Comparison of ENCODE assay signal across 25 cellular contexts in the genomic region with DNA sequence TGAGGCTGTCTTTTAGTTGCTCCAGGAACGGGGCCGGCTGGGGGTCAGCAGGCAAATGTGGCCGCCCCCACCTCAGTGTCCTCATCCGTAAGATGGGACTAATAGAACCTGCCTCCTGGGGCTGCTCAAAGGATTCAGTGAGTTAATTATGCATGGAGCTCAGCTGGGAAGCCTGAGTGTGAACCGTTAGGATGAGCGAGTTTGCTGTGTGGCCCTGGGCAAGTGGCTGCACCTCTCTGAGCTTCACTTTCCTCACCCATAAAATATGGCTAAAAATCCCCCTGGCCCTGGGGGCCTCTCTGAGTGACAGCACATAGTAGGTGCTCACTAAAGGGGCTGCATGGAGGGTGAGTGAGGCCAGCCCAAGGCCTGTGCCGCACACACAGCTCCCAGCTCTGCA. TPM values are rescaled to one million over a fixed set of nuclear protein-coding genes. Genes with fewer than 3 reads are reported as not detected.
DNase-seq lines count a peak whose midpoint lies in the region; ATAC-seq, FAIRE-seq and TF ChIP-seq lines count a peak whose summit lies in the region.
"Had no signal": no experiment of that assay in that cellular context is flagged by ENCODE, and none has a peak within 500 bp of the region (broad histone marks: within the 10 kb centered on the region; RNA-seq: fewer than 3 reads in every experiment).

No MANE protein-coding gene starts in this region.

- TF ChIP-seq POLR2A in A549 (IDR thresholded peaks at IDR 0.05; ENCODE audit: low read length) (no peak), H1 (IDR thresholded peaks at IDR 0.05; ENCODE audit: control extremely low read depth in 1 of 2, low read depth in 2 of 2, low read length in 2 of 2) (no peak)

- no peaks in the 10 kb centered on the region for H3K9me3 ChIP-seq in A549
- no peaks in the 10 kb centered on the region for H3K9me3 ChIP-seq in H1 (ENCODE audit: insufficient read depth in 2 of 2, low read depth in 1 of 2, low read length in 1 of 2)
- H3K9me3 ChIP-seq in aorta (ENCODE audit: control insufficient read depth, low read length) = no peaks in the 10 kb centered on the region
- H3K9me3 ChIP-seq: BE2C; BLaER1 treated with 17β-estradiol and CSF1 and Interleukin-3, amounts not matched to agents 10 nM and 100 nM had no signal

- no peak overlapping the region for H2BK5ac ChIP-seq in H1 (ENCODE audit: low read depth, low read length)

- H3K27ac ChIP-seq in A549 = no peak overlapping the region
- H3K27ac ChIP-seq in H1 (ENCODE audit: low read depth, low read length) = no peak overlapping the region
- H3K27ac ChIP-seq in aorta (ENCODE audit: low read depth in 1 of 2, low read length in 2 of 2) = no peak overlapping the region
- H3K27ac ChIP-seq: 22Rv1; BLaER1 treated with 17β-estradiol and CSF1 and Interleukin-3, amounts not matched to agents 10 nM and 100 nM; GM23248 had no signal

- no peak overlapping the region for H4K5ac ChIP-seq in H1 (ENCODE audit: insufficient read length, low read depth, low read length)

- no peak overlapping the region for H3K9ac ChIP-seq in H1 (replicated peaks in 1 of 4; ENCODE audit: extremely low read depth in 1 of 4, low read depth in 3 of 4, low read length in 3 of 4)
- H3K9ac ChIP-seq: BLaER1 treated with 17β-estradiol and CSF1 and Interleukin-3, amounts not matched to agents 10 nM and 100 nM; GM23248 had no signal

- H2BK20ac ChIP-seq in H1 (ENCODE audit: low read length) = no peak overlapping the region

- 92% methylated on average over 7 of the region's 7 CpGs for WGBS in A549 (ENCODE audit: missing lambda C conversion rate)
- 94% methylated on average over 7 of the region's 7 CpGs; no CpG with 5 or more reads in 1 of the 2 experiments for WGBS in H1 (ENCODE audit: extremely low coverage in 1 of 2, insufficient coverage in 1 of 2, insufficient read length in 1 of 2, insufficient replicate concordance in 2 of 2, low coverage in 1 of 2, low lambda C conversion rate in 2 of 2, missing lambda C conversion rate in 1 of 2), 2 experiments
- 96 to 97% methylated on average over 7 of the region's 7 CpGs for WGBS in aorta, 2 donors

- TF ChIP-seq RAD21 in A549 (conservative IDR thresholded peaks at IDR 0.05 in 1 of 2, IDR thresholded peaks at IDR 0.05 in 1 of 2) (no peak), H1 (IDR thresholded peaks at IDR 0.05 in 1 of 2, conservative IDR thresholded peaks at IDR 0.05 in 1 of 2; ENCODE audit: low read depth in 2 of 2, low read length in 2 of 2) (no peak)

- H3K4me2 ChIP-seq in A549 = no peak overlapping the region
- no peak overlapping the region for H3K4me2 ChIP-seq in H1 (ENCODE audit: insufficient read depth in 1 of 2, low read depth in 2 of 2, low read length in 2 of 2)
- H3K4me2 ChIP-seq: BLaER1 treated with 17β-estradiol and CSF1 and Interleukin-3, amounts not matched to agents 10 nM and 100 nM had no signal

- peaks cover 0 to 2% of the 10 kb centered on the region in 2 experiments for H4K20me1 ChIP-seq in H1 (replicated peaks in 1 of 2; ENCODE audit: control insufficient read depth in 1 of 2, insufficient read depth in 2 of 2, low read length in 2 of 2)

- H3K27me3 ChIP-seq in H1 (replicated peaks in 1 of 4; ENCODE audit: control insufficient read depth in 3 of 4, extremely low read depth in 1 of 4, insufficient read depth in 3 of 4, low read length in 3 of 4) (no peaks in the 10 kb centered on the region), aorta (ENCODE audit: control insufficient read depth in 1 of 2, insufficient read depth in 2 of 2, low read length in 1 of 2) (no peaks in the 10 kb centered on the region)
- H3K27me3 ChIP-seq: BE2C; BLaER1 treated with 17β-estradiol and CSF1 and Interleukin-3, amounts not matched to agents 10 nM and 100 nM had no signal

- no peak overlapping the region for H3K4me3 Mint-ChIP-seq in T-helper 2 cell treated with Interferon-gamma antibody and Interleukin-4, amounts not matched to agents 5 μg/mL and 100 μg/mL, for 36 hours
- H3K4me3 Mint-ChIP-seq: CD14-positive monocyte; CD4-positive, alpha-beta T cell; CD8-positive, alpha-beta memory T cell; H9 had no signal

- H2BK15ac ChIP-seq in H1 (ENCODE audit: low read length) = no peak overlapping the region

- H4K8ac ChIP-seq in H1 (ENCODE audit: extremely low read depth, insufficient read depth, low read length) = no peak overlapping the region

- H2BK12ac ChIP-seq in H1 (ENCODE audit: low read depth, low read length) = no peak overlapping the region

- H3K79me1 ChIP-seq in H1 (ENCODE audit: low read depth, low read length) = no peaks in the 10 kb centered on the region

- H3K23me2 ChIP-seq in H1 (ENCODE audit: low read depth, low read length) = no peaks in the 10 kb centered on the region

- no peaks in the 10 kb centered on the region for H3K36me3 Mint-ChIP-seq in T-helper 2 cell treated with Interferon-gamma antibody and Interleukin-4, amounts not matched to agents 5 μg/mL and 100 μg/mL, for 36 hours (ENCODE audit: low read depth)
- H3K36me3 Mint-ChIP-seq: CD14-positive monocyte; CD8-positive, alpha-beta memory T cell had no signal

- H3K18ac ChIP-seq in H1 (ENCODE audit: extremely low read depth, low read length) = no peak overlapping the region

- no peak for FAIRE-seq in A549 (lab: Jason Lieb, UNC)
- no peak for FAIRE-seq in H1 (lab: Jason Lieb, UNC)
- FAIRE-seq: A204.1, D721Med, GM12878 had no signal

- H3K56ac ChIP-seq in H1 (replicated peaks; ENCODE audit: insufficient read length, low read depth, low read length) = no peak overlapping the region

- H3K27me3 Mint-ChIP-seq in T-helper 2 cell treated with Interferon-gamma antibody and Interleukin-4, amounts not matched to agents 5 μg/mL and 100 μg/mL, for 36 hours (ENCODE audit: low read depth) = peaks cover 11% of the 10 kb centered on the region

- H2BK120ac ChIP-seq in H1 (replicated peaks; ENCODE audit: low read depth, low read length) = no peak overlapping the region

- H3K4ac ChIP-seq in H1 (replicated peaks; ENCODE audit: insufficient read length, low read depth, low read length) = no peak overlapping the region

- peak; percentile 69 for DNase-seq in NCI-H524 treated with DMSO at 0.1 percent for 48 hours (lab: John Stamatoyannopoulos, UW)
- DNase-seq in NCI-H524 (lab: John Stamatoyannopoulos, UW) = no peak
- DNase-seq in A549 (ENCODE audit: low read depth in 1 of 2, low spot score in 1 of 2) = no peak
- peak; percentile 68 for DNase-seq in NCI-H69 (lab: John Stamatoyannopoulos, UW)
- no peak for DNase-seq in H1 (ENCODE audit: low read depth in 1 of 2, low spot score in 2 of 2)
- no peak for DNase-seq in aorta
- no peak for DNase-seq in T-helper 2 cell treated with Interferon-gamma antibody and Interleukin-4, amounts not matched to agents 5 μg/mL and 100 μg/mL, for 36 hours (ENCODE audit: low spot score)
- DNase-seq: ACHN; AML-193; BE2C; CD4-positive, alpha-beta T cell; CD8-positive, alpha-beta memory T cell; DMS79; EL; GDM1; GM23248; H9 had no signal

- intact Hi-C loops in aorta (cut with DNase I) = no loop called here

- no peaks in the 10 kb centered on the region for H3K79me2 ChIP-seq in H1 (ENCODE audit: control insufficient read depth in 1 of 2, insufficient read depth in 2 of 2, low read length in 2 of 2)

- no peak overlapping the region for H3K27ac Mint-ChIP-seq in T-helper 2 cell treated with Interferon-gamma antibody and Interleukin-4, amounts not matched to agents 5 μg/mL and 100 μg/mL, for 36 hours
- H3K27ac Mint-ChIP-seq: CD14-positive monocyte; CD4-positive, alpha-beta T cell; CD8-positive, alpha-beta memory T cell; H9 had no signal

- no peak for TF ChIP-seq EP300 in A549 (IDR thresholded peaks at IDR 0.05)
- TF ChIP-seq EP300 in H1 (IDR thresholded peaks at IDR 0.05; ENCODE audit: borderline replicate concordance in 1 of 2, low read depth in 2 of 2, low read length in 2 of 2) = no peak

- H3K9me3 Mint-ChIP-seq in T-helper 2 cell treated with Interferon-gamma antibody and Interleukin-4, amounts not matched to agents 5 μg/mL and 100 μg/mL, for 36 hours = no peaks in the 10 kb centered on the region
- H3K9me3 Mint-ChIP-seq: CD4-positive, alpha-beta T cell; CD8-positive, alpha-beta memory T cell; H9 had no signal

- CTCF ChIA-PET in A549 (lab: Yijun Ruan, JAX) = interaction anchor here (0.9 to 17.4 kb wide), 16 partner anchors 10 to 356 kb away, joined by 3 to 453 read pairs (median 4); a partner anchor contains a TSS
- CTCF ChIA-PET in H1 (lab: Charles Lee; ENCODE audit: partially characterized antibody) = interaction anchor here (0.7 to 11.9 kb wide), 12 partner anchors 14 to 229 kb away, joined by 3 to 136 read pairs (median 5); a partner anchor contains a TSS

- no peaks in the 10 kb centered on the region for H3K4me1 ChIP-seq in A549
- H3K4me1 ChIP-seq in H1 (replicated peaks in 1 of 4; ENCODE audit: control insufficient read depth in 3 of 4, insufficient read depth in 4 of 4, low read length in 3 of 4) = peaks cover 0 to 5% (median 0%) of the 10 kb centered on the region in 4 experiments; a peak in 3 of 7 replicates
- no peaks in the 10 kb centered on the region for H3K4me1 ChIP-seq in aorta (ENCODE audit: control insufficient read depth in 1 of 2, insufficient read depth in 2 of 2, low read length in 2 of 2)
- H3K4me1 ChIP-seq: BLaER1 treated with 17β-estradiol and CSF1 and Interleukin-3, amounts not matched to agents 10 nM and 100 nM had no signal

- H3K14ac ChIP-seq in H1 (ENCODE audit: insufficient read length) = no peak overlapping the region

- H3K4me3 ChIP-seq in A549 (no peak overlapping the region), H1 (ENCODE audit: extremely low read depth in 1 of 4, insufficient read depth in 2 of 4, low read depth in 3 of 4, low read length in 4 of 4) (no peak overlapping the region), aorta (ENCODE audit: low read length in 2 of 2) (no peak overlapping the region)
- H3K4me3 ChIP-seq: BLaER1 treated with 17β-estradiol and CSF1 and Interleukin-3, amounts not matched to agents 10 nM and 100 nM; GM12878; GM23248 had no signal

- TF ChIP-seq CTCF in A549 (IDR thresholded peaks at IDR 0.05) = no peak
- no peak for TF ChIP-seq CTCF in H1 (IDR thresholded peaks at IDR 0.05; ENCODE audit: control extremely low read depth in 1 of 3, insufficient read depth in 1 of 3, low read depth in 1 of 3, low read length in 3 of 3)

- no peak overlapping the region for H2AK5ac ChIP-seq in H1 (ENCODE audit: low read depth, low read length)

- no peak for ATAC-seq in A549
- no peak for ATAC-seq in aorta (ENCODE audit: low FRiP score)
- no peak for ATAC-seq in GM19351 (IDR thresholded peaks at IDR 0.05; ENCODE audit: unreplicated experiment)
- ATAC-seq: GM12878, HCT116 had no signal

- H3K36me3 ChIP-seq in H1 (ENCODE audit: control insufficient read depth in 2 of 4, insufficient read depth in 4 of 4, low read length in 3 of 4) = peaks cover 0 to 19% (median 0%) of the 10 kb centered on the region in 4 experiments; a peak in 1 of 8 replicates
- H3K36me3 ChIP-seq in aorta (ENCODE audit: control insufficient read depth in 1 of 2, insufficient read depth in 2 of 2, low read length in 1 of 2) = no peaks in the 10 kb centered on the region

- no peak overlapping the region for H4K91ac ChIP-seq in H1 (replicated peaks; ENCODE audit: insufficient read length, low read length)

- H3K23ac ChIP-seq in H1 (ENCODE audit: insufficient read length) = no peak overlapping the region

- H3K4me1 Mint-ChIP-seq in T-helper 2 cell treated with Interferon-gamma antibody and Interleukin-4, amounts not matched to agents 5 μg/mL and 100 μg/mL, for 36 hours (ENCODE audit: low read depth) = no peaks in the 10 kb centered on the region
- H3K4me1 Mint-ChIP-seq: CD14-positive monocyte had no signal

- no peak overlapping the region for H2AFZ ChIP-seq in H1 (ENCODE audit: low read length)
- H2AFZ ChIP-seq: GM23248 had no signal

- POLR2A ChIA-PET in A549 (lab: Yijun Ruan, JAX) = interaction anchor here (1.0 kb wide), 1 partner anchor 231 kb away, joined by 3 read pairs; a partner anchor contains a TSS
- POLR2A ChIA-PET in H1 (lab: Charles Lee; ENCODE audit: partially characterized antibody) = interaction anchor here (1.0 to 2.1 kb wide), 4 partner anchors 9 to 228 kb away, joined by 3 to 8 read pairs (median 6); no protein-coding TSS in a partner anchor

RNA-seq across cellular contexts. Expression of a gene that starts 17.9 kb away (rescaled TPM):
- polyA plus RNA-seq in A549 (2011; rRNA removed) = 32.5 and 36.9 TPM in 2 replicates
- 13.7 and 16.0 TPM in 2 replicates for polyA plus RNA-seq in A549 (2012; cell fraction: cytosol; rRNA removed)
- polyA plus RNA-seq in A549 (2012; cell fraction: nucleus; rRNA removed) = 8.3 and 11.0 TPM in 2 replicates
- polyA plus RNA-seq in A549 (2017; fragmentation: RNase III; extraction: RNeasy Plus Mini Kit Qiagen cat#74134 plus additional on column Dnase treatment) = 11.3 to 12.9 TPM (median 11.8 TPM) in 3 replicates
- 17.1 and 24.9 TPM in 2 replicates for polyA minus RNA-seq in A549 (2011; rRNA and poly(A)+ RNA removed)
- total RNA-seq in H1 (2021; fragmentation: NEBNext Ultra II Directional; extraction: Animal tissue kit (Norgen Biotek cat#: 25700)) = 108 and 116 TPM in 2 replicates
- 296 and 298 TPM in 2 replicates for polyA plus RNA-seq in H1 (2011; rRNA removed)
- polyA plus RNA-seq in H1 (2011; cell fraction: cytosol; rRNA removed) = 326 TPM
- polyA plus RNA-seq in H1 (2011; cell fraction: nucleus; rRNA removed) = 280 TPM
- polyA plus RNA-seq in H1 (2012, experiment 1 of 2) = 240 to 283 TPM (median 268 TPM) in 4 replicates
- polyA plus RNA-seq in H1 (2012, experiment 2 of 2) = 287 TPM
- polyA plus RNA-seq in H1 (2013, experiment 1 of 2) = 64.1 TPM
- polyA plus RNA-seq in H1 (2013, experiment 2 of 2) = 63.0 TPM
- 172 and 229 TPM in 2 replicates for polyA minus RNA-seq in H1 (2011; rRNA and poly(A)+ RNA removed)
- 85.1 TPM for polyA minus RNA-seq in H1 (2011; cell fraction: cytosol; rRNA and poly(A)+ RNA removed)
- 55.6 TPM for polyA minus RNA-seq in H1 (2011; cell fraction: nucleus; rRNA and poly(A)+ RNA removed)
- 10 to 100 TPM; 52.0 to 99.0 TPM for total RNA-seq in aorta
- polyA plus RNA-seq in aorta = 10 to 100 TPM; 76.1 to 81.0 TPM
- total RNA-seq: CD4-positive, alpha-beta T cell had no signal
- polyA plus RNA-seq: CD14-positive monocyte; CD8-positive, alpha-beta memory T cell had no signal

Comparison
In these comparisons a context has a peak if more than half of its experiments do, and no peak if none do; other contexts are left out.
1. DNase-seq: peak in NCI-H524 treated with DMSO at 0.1 percent for 48 hours (single experiment) and NCI-H69 (single experiment); none in NCI-H524 (0 of 2), A549 (0 of 2), H1 (0 of 2), aorta (0 of 2) and T-helper 2 cell treated with Interferon-gamma antibody and Interleukin-4, amounts not matched to agents 5 μg/mL and 100 μg/mL, for 36 hours (single experiment).